1 cellular context compared by ENCODE assay signal in genomic region chr10:109994711-109995110, GRCh38.
TF ChIP-seq lines count a peak whose summit lies in the region.

No MANE protein-coding gene starts in this region.

TF ChIP-seq in HEK293, 187 proteins besides CTCF, POLR2A, EP300 and RAD21 (continued from another document):
- TF ChIP-seq KLF17 (tag by site-specific recombination; IDR thresholded peaks at IDR 0.05) (no peak), ZNF16 (tag by site-specific recombination; IDR thresholded peaks at IDR 0.05; ENCODE audit: low read depth) (no peak), ZNF174 (tag by site-specific recombination; IDR thresholded peaks at IDR 0.05) (no peak), ZNF600 (tag by site-specific recombination; IDR thresholded peaks at IDR 0.05) (peak; percentile 56), ZEB2 (tag by site-specific recombination; IDR thresholded peaks at IDR 0.05) (no peak), ZNF514 (tag by site-specific recombination; IDR thresholded peaks at IDR 0.05) (no peak), ZFHX2 (tag by site-specific recombination; conservative IDR thresholded peaks at IDR 0.05) (peak; percentile 72)
